In genomic region chr10:50997461-50997860, GRCh38 we compare ENCODE assay signal across 21 cellular contexts.
"Had no signal": no experiment of that assay in that cellular context is flagged by ENCODE, and none has a peak within 500 bp of the region (broad histone marks: within the 10 kb centered on the region; RNA-seq: fewer than 3 reads in every experiment).

No MANE protein-coding gene starts in this region.

- H3K9me3 Mint-ChIP-seq: activated B cell treated with CpG ODN at 0.5 μM for 24 hours; activated CD4-positive, alpha-beta T cell treated with anti-CD3 and anti-CD28 coated beads, Interleukin-2, amount 10 ng/mL, durations not matched to agents 24 days and 14 days; immature natural killer cell; naive thymus-derived CD8-positive, alpha-beta T cell; stimulated activated naive B cell treated with anti-CD40 and anti-IgM and Interleukin-4, amounts not matched to agents 10 μg/mL and 1 μg/mL and 100 μg/mL, for 72 hours had no signal

- H3K36me3 ChIP-seq: breast epithelium, neutrophil, tibial nerve had no signal

- DNase-seq: activated B cell treated with CpG ODN at 0.5 μM for 24 hours; activated CD4-positive, alpha-beta T cell treated with anti-CD3 and anti-CD28 coated beads, Interleukin-2, amount 10 ng/mL, durations not matched to agents 24 days and 14 days; activated CD8-positive, alpha-beta memory T cell treated with anti-CD3 and anti-CD28 coated beads, Interleukin-2, amount 50 U/mL, for 4 hours; activated CD8-positive, alpha-beta T cell treated with anti-CD3 and anti-CD28 coated beads, Interleukin-2, amount 10 ng/mL, durations not matched to agents 7 days and 5 days; activated gamma-delta T cell treated with Interleukin-2 at 50 U/mL for 16 hours; activated T-cell treated with anti-CD3 and anti-CD28 coated beads, Interleukin-2, amount 50 U/mL, for 48 hours; amygdala; erythroblast; foreskin fibroblast; immature natural killer cell; naive thymus-derived CD8-positive, alpha-beta T cell; posterior cingulate gyrus; retina; stimulated activated CD4-positive, alpha-beta T cell treated with anti-CD3 and anti-CD28 coated beads, Interleukin-15, amount 100 ng/mL, for 24 hours; stimulated activated CD4-positive, alpha-beta T cell treated with anti-CD3 and anti-CD28 coated beads, Interleukin-4, amount 100 ng/mL, for 1 hour; stimulated activated naive B cell treated with anti-CD40 and anti-IgM and Interleukin-4, amounts not matched to agents 10 μg/mL and 1 μg/mL and 100 μg/mL, for 72 hours; SW 1271 had no signal

- H3K4me3 Mint-ChIP-seq: activated B cell treated with CpG ODN at 0.5 μM for 24 hours; activated CD4-positive, alpha-beta T cell treated with anti-CD3 and anti-CD28 coated beads, Interleukin-2, amount 10 ng/mL, durations not matched to agents 24 days and 14 days; activated CD8-positive, alpha-beta T cell treated with anti-CD3 and anti-CD28 coated beads, Interleukin-2, amount 10 ng/mL, durations not matched to agents 7 days and 5 days; activated naive CD8-positive, alpha-beta T cell; immature natural killer cell; naive thymus-derived CD8-positive, alpha-beta T cell; stimulated activated naive B cell treated with anti-CD40 and anti-IgM and Interleukin-4, amounts not matched to agents 10 μg/mL and 1 μg/mL and 100 μg/mL, for 72 hours had no signal

- H3K27ac ChIP-seq: breast epithelium, neutrophil, tibial nerve had no signal

- ATAC-seq: activated CD8-positive, alpha-beta T cell treated with anti-CD3 and anti-CD28 coated beads, Interleukin-2, amount 10 ng/mL, durations not matched to agents 7 days and 5 days; naive thymus-derived CD8-positive, alpha-beta T cell; stimulated activated naive B cell treated with anti-CD40 and anti-IgM and Interleukin-4, amounts not matched to agents 10 μg/mL and 1 μg/mL and 100 μg/mL, for 72 hours had no signal

- H3K9me3 ChIP-seq: breast epithelium, neutrophil, tibial nerve had no signal

- H3K4me1 Mint-ChIP-seq: activated B cell treated with CpG ODN at 0.5 μM for 24 hours; activated CD4-positive, alpha-beta T cell treated with anti-CD3 and anti-CD28 coated beads, Interleukin-2, amount 10 ng/mL, durations not matched to agents 24 days and 14 days; immature natural killer cell had no signal

- H3K36me3 Mint-ChIP-seq: activated naive CD8-positive, alpha-beta T cell; immature natural killer cell; naive thymus-derived CD8-positive, alpha-beta T cell; stimulated activated naive B cell treated with anti-CD40 and anti-IgM and Interleukin-4, amounts not matched to agents 10 μg/mL and 1 μg/mL and 100 μg/mL, for 72 hours had no signal

- H3K27me3 ChIP-seq: breast epithelium had no signal

- H3K27ac Mint-ChIP-seq: activated B cell treated with CpG ODN at 0.5 μM for 24 hours; activated CD4-positive, alpha-beta T cell treated with anti-CD3 and anti-CD28 coated beads, Interleukin-2, amount 10 ng/mL, durations not matched to agents 24 days and 14 days; activated CD8-positive, alpha-beta T cell treated with anti-CD3 and anti-CD28 coated beads, Interleukin-2, amount 10 ng/mL, durations not matched to agents 7 days and 5 days; activated naive CD8-positive, alpha-beta T cell; immature natural killer cell; naive thymus-derived CD8-positive, alpha-beta T cell; stimulated activated naive B cell treated with anti-CD40 and anti-IgM and Interleukin-4, amounts not matched to agents 10 μg/mL and 1 μg/mL and 100 μg/mL, for 72 hours had no signal

- H3K4me3 ChIP-seq: breast epithelium, tibial nerve had no signal
